ENCODE assay signal across 32 cellular contexts in the genomic region with DNA sequence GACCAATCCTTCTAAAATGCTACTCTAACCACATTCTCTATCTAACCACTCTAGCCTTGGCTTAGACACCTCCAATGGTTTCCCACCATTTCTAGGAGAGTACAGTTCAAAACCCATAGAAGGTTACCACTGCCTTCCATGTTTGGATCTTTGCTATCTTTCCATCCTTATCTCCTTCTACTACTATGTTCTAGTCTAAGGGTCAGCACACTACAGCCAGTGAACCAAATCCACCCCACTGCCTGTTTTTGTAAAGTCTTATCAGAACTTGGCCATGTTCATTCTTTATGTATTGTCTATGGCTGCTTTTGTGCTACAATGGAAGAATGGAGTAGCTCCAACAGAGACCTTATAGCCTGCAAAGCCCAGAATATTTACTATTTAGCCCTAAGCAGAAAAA. TPM values are rescaled to one million over a fixed set of nuclear protein-coding genes. Genes with fewer than 3 reads are reported as not detected.
DNase-seq lines count a peak whose midpoint lies in the region; ATAC-seq and TF ChIP-seq lines count a peak whose summit lies in the region.
"Had no signal": no experiment of that assay in that cellular context is flagged by ENCODE, and none has a peak within 500 bp of the region (broad histone marks: within the 10 kb centered on the region; RNA-seq: fewer than 3 reads in every experiment).

No MANE protein-coding gene starts in this region.

- peaks cover 27% of the 10 kb centered on the region for H3K36me3 ChIP-seq in PC-9 (ENCODE audit: low read depth)
- H3K36me3 ChIP-seq: prostate gland had no signal

- H3K9me3 ChIP-seq in PC-9 (ENCODE audit: insufficient read depth, low read depth) = no peaks in the 10 kb centered on the region
- H3K9me3 ChIP-seq: heart right ventricle, prostate gland, SJCRH30 had no signal

- no peak for ATAC-seq in stimulated activated effector memory CD8-positive, alpha-beta T cell treated with anti-CD3 and anti-CD28 coated beads, Interleukin-12 subunit alpha, Interleukin-12 subunit beta, amount 100 ng/mL, for 72 hours
- ATAC-seq in GM21515 (IDR thresholded peaks at IDR 0.05; ENCODE audit: unreplicated experiment) = no peak
- ATAC-seq: heart right ventricle, left ventricle myocardium superior, sciatic nerve had no signal

- H3K27me3 ChIP-seq in PC-9 (ENCODE audit: insufficient read depth, low read depth) = no peaks in the 10 kb centered on the region
- H3K27me3 ChIP-seq: brain microvascular endothelial cell, heart right ventricle, SJCRH30 had no signal

- POLR2A ChIA-PET in PC-9 (lab: Charles Lee; ENCODE audit: unreplicated experiment) = no interaction called here

- H2AFZ ChIP-seq in PC-9 = no peak overlapping the region
- H2AFZ ChIP-seq: GM23248 had no signal

- BruUV-seq in PC-9 (replicated peaks; lab: Mats Ljungman, UMichigan) = no TSS peak

- H3K4me1 Mint-ChIP-seq in activated naive CD4-positive, alpha-beta T cell treated with anti-CD3 and anti-CD28 coated beads, Interleukin-2, amount 50 U/mL, for 24 hours = peaks cover 53% of the 10 kb centered on the region
- peaks cover 26% of the 10 kb centered on the region for H3K4me1 Mint-ChIP-seq in brain
- H3K4me1 Mint-ChIP-seq in stimulated activated effector memory CD8-positive, alpha-beta T cell treated with anti-CD3 and anti-CD28 coated beads, Interleukin-12 subunit alpha, Interleukin-12 subunit beta, amount 100 ng/mL, for 72 hours = peaks cover 34% of the 10 kb centered on the region

- CTCF ChIA-PET in PC-9 (lab: Charles Lee) = no interaction called here

- H3K27me3 Mint-ChIP-seq in activated naive CD4-positive, alpha-beta T cell treated with anti-CD3 and anti-CD28 coated beads, Interleukin-2, amount 50 U/mL, for 24 hours = no peaks in the 10 kb centered on the region
- H3K27me3 Mint-ChIP-seq in brain = no peaks in the 10 kb centered on the region

- intact Hi-C loops in PC-9 (cut with micrococcal nuclease; ENCODE audit: unreplicated experiment) = loop anchor here (10.0 kb wide), 1 partner anchor 378 kb away; the partner anchor contains the start of gene ZC3H12A

- no peaks in the 10 kb centered on the region for H3K9me3 Mint-ChIP-seq in activated naive CD4-positive, alpha-beta T cell treated with anti-CD3 and anti-CD28 coated beads, Interleukin-2, amount 50 U/mL, for 24 hours
- H3K9me3 Mint-ChIP-seq in brain = no peaks in the 10 kb centered on the region
- no peaks in the 10 kb centered on the region for H3K9me3 Mint-ChIP-seq in stimulated activated effector memory CD8-positive, alpha-beta T cell treated with anti-CD3 and anti-CD28 coated beads, Interleukin-12 subunit alpha, Interleukin-12 subunit beta, amount 100 ng/mL, for 72 hours

- H3K9me2 ChIP-seq in PC-9 (ENCODE audit: insufficient read depth) = no peaks in the 10 kb centered on the region

- peaks cover 53% of the 10 kb centered on the region for H3K4me1 ChIP-seq in PC-9 (replicated peaks; ENCODE audit: insufficient read depth)
- H3K4me1 ChIP-seq: SJCRH30 had no signal

- 0 out of 2 replicates have a peak, but pooled peaks cover 3% of the 10 kb centered on the region for H4K20me1 ChIP-seq in PC-9 (ENCODE audit: insufficient read depth)

- H3K4me3 ChIP-seq in PC-9 = no peak overlapping the region
- H3K4me3 ChIP-seq: GM23248, heart right ventricle, prostate gland, SJCRH30 had no signal

- 0 out of 2 replicates have a peak overlapping the region, but pooled peaks have one; percentile 4 for H3K4me2 ChIP-seq in PC-9

- H3K79me2 ChIP-seq in PC-9 (ENCODE audit: low read depth) = peaks cover 88% of the 10 kb centered on the region

- peaks cover 14% of the 10 kb centered on the region for H3K36me3 Mint-ChIP-seq in activated naive CD4-positive, alpha-beta T cell treated with anti-CD3 and anti-CD28 coated beads, Interleukin-2, amount 50 U/mL, for 24 hours
- H3K36me3 Mint-ChIP-seq in brain = peaks cover 38% of the 10 kb centered on the region
- peaks cover 51% of the 10 kb centered on the region for H3K36me3 Mint-ChIP-seq in stimulated activated effector memory CD8-positive, alpha-beta T cell treated with anti-CD3 and anti-CD28 coated beads, Interleukin-12 subunit alpha, Interleukin-12 subunit beta, amount 100 ng/mL, for 72 hours

- H3K27ac ChIP-seq in PC-9 = no peak overlapping the region
- H3K27ac ChIP-seq: brain microvascular endothelial cell, GM23248, prostate gland, SJCRH30, VCaP had no signal

- peaks cover 33% of the 10 kb centered on the region for H3F3A ChIP-seq in PC-9 (ENCODE audit: insufficient read depth, low read depth)

- peak overlapping the region; percentile 12 for H3K4me3 Mint-ChIP-seq in activated naive CD4-positive, alpha-beta T cell treated with anti-CD3 and anti-CD28 coated beads, Interleukin-2, amount 50 U/mL, for 24 hours
- peak overlapping the region in 3 of 5 experiments; percentile 1 to 17 (median 3) for H3K4me3 Mint-ChIP-seq in brain
- H3K4me3 Mint-ChIP-seq in stimulated activated effector memory CD8-positive, alpha-beta T cell treated with anti-CD3 and anti-CD28 coated beads, Interleukin-12 subunit alpha, Interleukin-12 subunit beta, amount 100 ng/mL, for 72 hours = no peak overlapping the region

- no peak overlapping the region for H3K27ac Mint-ChIP-seq in activated naive CD4-positive, alpha-beta T cell treated with anti-CD3 and anti-CD28 coated beads, Interleukin-2, amount 50 U/mL, for 24 hours
- H3K27ac Mint-ChIP-seq in brain = peak overlapping the region in 1 of 5 experiments; percentile 4
- H3K27ac Mint-ChIP-seq in stimulated activated effector memory CD8-positive, alpha-beta T cell treated with anti-CD3 and anti-CD28 coated beads, Interleukin-12 subunit alpha, Interleukin-12 subunit beta, amount 100 ng/mL, for 72 hours = peak overlapping the region; percentile 18

- no peak for DNase-seq in activated naive CD4-positive, alpha-beta T cell (lab: John Stamatoyannopoulos, UW)
- DNase-seq in PC-9 = no peak
- no peak for DNase-seq in stimulated activated effector memory CD8-positive, alpha-beta T cell treated with anti-CD3 and anti-CD28 coated beads, Interleukin-12 subunit alpha, Interleukin-12 subunit beta, amount 100 ng/mL, for 72 hours (ENCODE audit: low spot score in 2 of 2)
- no peak for DNase-seq in amniotic stem cell (lab: John Stamatoyannopoulos, UW)
- no peak for DNase-seq in ecto neural progenitor cell (ENCODE audit: low spot score)
- DNase-seq: activated CD4-positive, alpha-beta T cell treated with anti-CD3 and anti-CD28 coated beads for 48 hours; brain microvascular endothelial cell; COR-L47; DMS53; foreskin melanocyte; GM23248; heart right ventricle; kidney; left ventricle myocardium superior; NCI-H1048; NCI-H2107; NCI-H446 treated with DMSO at 0.1 percent for 48 hours; NCI-H774; nucleus accumbens; SJCRH30; stimulated activated CD4-positive, alpha-beta T cell treated with anti-CD3 and anti-CD28 coated beads, Interleukin-12 subunit alpha, Interleukin-12 subunit beta, amount 100 ng/mL, for 4 hours; stimulated activated CD4-positive, alpha-beta T cell treated with anti-CD3 and anti-CD28 coated beads, Interleukin-2, amount 100 ng/mL, for 48 hours; substantia nigra; SW 1271; T-helper 9 cell; trophoblast cell had no signal

- TF ChIP-seq CTCF in PC-9 (conservative IDR thresholded peaks at IDR 0.05) (no peak), brain (conservative IDR thresholded peaks at IDR 0.05) (no peak)

RNA-seq across cellular contexts. Expression of gene MTF1, which starts 6.2 kb away (rescaled TPM):
- 22.1 and 22.5 TPM in 2 replicates for total RNA-seq in PC-9 (2021)
- 5.0 TPM for polyA plus RNA-seq in brain (ENCODE audit: insufficient read depth, low read depth, low replicate concordance)

RNA-seq across cellular contexts. Expression of gene YRDC, which starts 45.1 kb away (rescaled TPM):
- 13.2 and 16.0 TPM in 2 replicates for total RNA-seq in PC-9 (2021)
- 18.1 TPM for polyA plus RNA-seq in brain (ENCODE audit: insufficient read depth, low read depth, low replicate concordance)

RNA-seq across cellular contexts. Expression of gene C1orf122, which starts 45.6 kb away (rescaled TPM):
- total RNA-seq in PC-9 (2021) = 51.8 and 75.8 TPM in 2 replicates
- polyA plus RNA-seq in brain (ENCODE audit: insufficient read depth, low read depth, low replicate concordance) = 111 TPM

RNA-seq across cellular contexts. Expression of gene MANEAL, which starts 59.5 kb away (rescaled TPM):
- total RNA-seq in PC-9 (2021) = 11.3 and 13.1 TPM in 2 replicates
- polyA plus RNA-seq in brain (ENCODE audit: insufficient read depth, low read depth, low replicate concordance) = 98.9 TPM
